ENCODE assay signal across 1 cellular context in genomic region chr12:81077686-81078441, GRCh38.
TF ChIP-seq lines count a peak whose summit lies in the region.

Gene ACSS3 (plus strand): TSS chr12:81078079. CDS start chr12:81078121, 42 bp downstream.

TF ChIP-seq in HepG2, 621 proteins besides CTCF, POLR2A, EP300 and RAD21 (continued from another document and continues in another):
- TF ChIP-seq YY1 (IDR thresholded peaks at IDR 0.05; ENCODE audit: insufficient read depth, insufficient replicate concordance, low read depth, low read length) (peak; percentile 66), PAWR (CRISPR knock-in tag; IDR thresholded peaks at IDR 0.05; ENCODE audit: borderline replicate concordance) (peak; percentile 32; the same call in 1 of the 2 replicates), KDM5B (CRISPR knock-in tag; IDR thresholded peaks at IDR 0.05; ENCODE audit: borderline replicate concordance) (peak; percentile 92; the same call in 1 of the 2 replicates), NFKBIZ (CRISPR knock-in tag; IDR thresholded peaks at IDR 0.05) (0 out of 2 replicates have a peak, but pooled peaks have one; percentile 9), ZFY (CRISPR knock-in tag; IDR thresholded peaks at IDR 0.05) (peak; percentile 75), ZNF501 (CRISPR knock-in tag; IDR thresholded peaks at IDR 0.05) (0 out of 2 replicates have a peak, but pooled peaks have one; percentile 12), RBFOX2 (IDR thresholded peaks at IDR 0.05; ENCODE audit: low read depth, low read length) (peak; percentile 97), ATF7 (IDR thresholded peaks at IDR 0.05) (no peak), ATF7 (CRISPR knock-in tag; IDR thresholded peaks at IDR 0.05) (peak; percentile 32; the same call in 1 of the 2 replicates), MEIS1 (CRISPR knock-in tag; IDR thresholded peaks at IDR 0.05; ENCODE audit: borderline replicate concordance) (0 out of 2 replicates have a peak, but pooled peaks have one; percentile 56), ZNF34 (CRISPR knock-in tag; IDR thresholded peaks at IDR 0.05; ENCODE audit: borderline replicate concordance) (peak; percentile 12; the same call in 1 of the 2 replicates), ZNF225 (CRISPR knock-in tag; IDR thresholded peaks at IDR 0.05) (0 out of 2 replicates have a peak, but pooled peaks have one; percentile 26), JUN (CRISPR knock-in tag; IDR thresholded peaks at IDR 0.05) (0 out of 2 replicates have a peak, but pooled peaks have one; percentile 26), HOXA5 (CRISPR knock-in tag; IDR thresholded peaks at IDR 0.05) (0 out of 2 replicates have a peak, but pooled peaks have one; percentile 15), MBNL3 (CRISPR knock-in tag; conservative IDR thresholded peaks at IDR 0.05) (no peak), NFIB (CRISPR knock-in tag; IDR thresholded peaks at IDR 0.05; ENCODE audit: borderline replicate concordance) (no peak), SRSF4 (IDR thresholded peaks at IDR 0.05; ENCODE audit: low read depth, low read length, poor library complexity, severe bottlenecking) (peak; percentile 37), NCOA2 (CRISPR knock-in tag; IDR thresholded peaks at IDR 0.05) (no peak), MED8 (CRISPR knock-in tag; IDR thresholded peaks at IDR 0.05; ENCODE audit: insufficient replicate concordance) (peak; percentile 18), ZUFSP (CRISPR knock-in tag; IDR thresholded peaks at IDR 0.05; ENCODE audit: borderline replicate concordance) (no peak), ZNF710 (CRISPR knock-in tag; IDR thresholded peaks at IDR 0.05; ENCODE audit: borderline replicate concordance) (0 out of 2 replicates have a peak, but pooled peaks have one; percentile 11), ZNF546 (CRISPR knock-in tag; conservative IDR thresholded peaks at IDR 0.05) (peak; percentile 63; the same call in 1 of the 2 replicates), FOXO4 (CRISPR knock-in tag; conservative IDR thresholded peaks at IDR 0.05) (0 out of 2 replicates have a peak, but pooled peaks have one; percentile 45), ZNF746 (CRISPR knock-in tag; IDR thresholded peaks at IDR 0.05) (no peak), ZNF609 (CRISPR knock-in tag; IDR thresholded peaks at IDR 0.05; ENCODE audit: borderline replicate concordance) (peak; percentile 54), TAF1 (CRISPR knock-in tag; IDR thresholded peaks at IDR 0.05) (peak; percentile 79), ZSCAN21 (CRISPR knock-in tag; IDR thresholded peaks at IDR 0.05; ENCODE audit: borderline replicate concordance) (peak; percentile 31; the same call in 1 of the 2 replicates), KDM2A (CRISPR knock-in tag; IDR thresholded peaks at IDR 0.05; ENCODE audit: borderline replicate concordance, low read depth) (peak; percentile 53; the same call in 1 of the 2 replicates), SNAPC4 (CRISPR knock-in tag; IDR thresholded peaks at IDR 0.05) (peak; percentile 66; the same call in 1 of the 2 replicates), GFI1 (CRISPR knock-in tag; IDR thresholded peaks at IDR 0.05; ENCODE audit: borderline replicate concordance) (peak; percentile 57; the same call in 1 of the 2 replicates), FOXA1 (IDR thresholded peaks at IDR 0.05) (no peak), FOXA1 (CRISPR knock-in tag; IDR thresholded peaks at IDR 0.05) (no peak), ZNF430 (CRISPR knock-in tag; IDR thresholded peaks at IDR 0.05) (peak; percentile 58; the same call in 1 of the 2 replicates), ZNF891 (CRISPR knock-in tag; IDR thresholded peaks at IDR 0.05) (no peak; the same call in 1 of the 2 replicates), TCF12 (IDR thresholded peaks at IDR 0.05) (no peak), TCF12 (CRISPR knock-in tag; IDR thresholded peaks at IDR 0.05) (0 out of 2 replicates have a peak, but pooled peaks have one; percentile 34)
- TF ChIP-seq, protein P1, sequence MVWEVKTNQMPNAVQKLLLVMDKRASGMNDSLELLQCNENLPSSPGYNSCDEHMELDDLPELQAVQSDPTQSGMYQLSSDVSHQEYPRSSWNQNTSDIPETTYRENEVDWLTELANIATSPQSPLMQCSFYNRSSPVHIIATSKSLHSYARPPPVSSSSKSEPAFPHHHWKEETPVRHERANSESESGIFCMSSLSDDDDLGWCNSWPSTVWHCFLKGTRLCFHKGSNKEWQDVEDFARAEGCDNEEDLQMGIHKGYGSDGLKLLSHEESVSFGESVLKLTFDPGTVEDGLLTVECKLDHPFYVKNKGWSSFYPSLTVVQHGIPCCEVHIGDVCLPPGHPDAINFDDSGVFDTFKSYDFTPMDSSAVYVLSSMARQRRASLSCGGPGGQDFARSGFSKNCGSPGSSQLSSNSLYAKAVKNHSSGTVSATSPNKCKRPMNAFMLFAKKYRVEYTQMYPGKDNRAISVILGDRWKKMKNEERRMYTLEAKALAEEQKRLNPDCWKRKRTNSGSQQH (CRISPR knock-in tag; IDR thresholded peaks at IDR 0.05; ENCODE audit: low read depth), result peak; percentile 61; the same call in 1 of the 2 replicates
- TF ChIP-seq, protein P2, sequence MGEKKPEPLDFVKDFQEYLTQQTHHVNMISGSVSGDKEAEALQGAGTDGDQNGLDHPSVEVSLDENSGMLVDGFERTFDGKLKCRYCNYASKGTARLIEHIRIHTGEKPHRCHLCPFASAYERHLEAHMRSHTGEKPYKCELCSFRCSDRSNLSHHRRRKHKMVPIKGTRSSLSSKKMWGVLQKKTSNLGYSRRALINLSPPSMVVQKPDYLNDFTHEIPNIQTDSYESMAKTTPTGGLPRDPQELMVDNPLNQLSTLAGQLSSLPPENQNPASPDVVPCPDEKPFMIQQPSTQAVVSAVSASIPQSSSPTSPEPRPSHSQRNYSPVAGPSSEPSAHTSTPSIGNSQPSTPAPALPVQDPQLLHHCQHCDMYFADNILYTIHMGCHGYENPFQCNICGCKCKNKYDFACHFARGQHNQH (CRISPR knock-in tag; IDR thresholded peaks at IDR 0.05), result peak; percentile 38; the same call in 1 of the 2 replicates
- TF ChIP-seq, protein P3, sequence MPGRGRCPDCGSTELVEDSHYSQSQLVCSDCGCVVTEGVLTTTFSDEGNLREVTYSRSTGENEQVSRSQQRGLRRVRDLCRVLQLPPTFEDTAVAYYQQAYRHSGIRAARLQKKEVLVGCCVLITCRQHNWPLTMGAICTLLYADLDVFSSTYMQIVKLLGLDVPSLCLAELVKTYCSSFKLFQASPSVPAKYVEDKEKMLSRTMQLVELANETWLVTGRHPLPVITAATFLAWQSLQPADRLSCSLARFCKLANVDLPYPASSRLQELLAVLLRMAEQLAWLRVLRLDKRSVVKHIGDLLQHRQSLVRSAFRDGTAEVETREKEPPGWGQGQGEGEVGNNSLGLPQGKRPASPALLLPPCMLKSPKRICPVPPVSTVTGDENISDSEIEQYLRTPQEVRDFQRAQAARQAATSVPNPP (CRISPR knock-in tag; IDR thresholded peaks at IDR 0.05), result 0 out of 2 replicates have a peak, but pooled peaks have one; percentile 18
